Comparison of ENCODE assay signal across 10 cellular contexts in genomic region chr2:64404743-64405142, GRCh38. TPM values are rescaled to one million over a fixed set of nuclear protein-coding genes. Genes with fewer than 3 reads are reported as not detected.
DNase-seq lines count a peak whose midpoint lies in the region; ATAC-seq and TF ChIP-seq lines count a peak whose summit lies in the region.
"Had no signal": no experiment of that assay in that cellular context is flagged by ENCODE, and none has a peak within 500 bp of the region (broad histone marks: within the 10 kb centered on the region; RNA-seq: fewer than 3 reads in every experiment).

No MANE protein-coding gene starts in this region.

- intact Hi-C loops in Right ventricle myocardium inferior (cut with DNase I), result loop anchor here (1.0 to 5.0 kb wide), 2 partner anchors 50 to 72 kb away; partner anchors contain the start of gene LGALSL
- intact Hi-C loops in cardiac septum (cut with DNase I), result loop anchor here (1.0 to 2.0 kb wide), 2 partner anchors 49 to 76 kb away; no protein-coding TSS in a partner anchor
- intact Hi-C loops in aorta (cut with DNase I), result loop anchor here (2.0 to 5.0 kb wide), 3 partner anchors 42 to 53 kb away; no protein-coding TSS in a partner anchor

- H3K36me3 ChIP-seq in aorta (ENCODE audit: control insufficient read depth in 1 of 2, insufficient read depth in 2 of 2, low read length in 1 of 2), result no peaks in the 10 kb centered on the region

- no peaks in the 10 kb centered on the region for H3K27me3 ChIP-seq in aorta (ENCODE audit: control insufficient read depth in 1 of 2, insufficient read depth in 2 of 2, low read length in 1 of 2)

- H3K4me3 ChIP-seq in fibroblast of the aortic adventitia (ENCODE audit: low read depth, low read length), result no peak overlapping the region
- H3K4me3 ChIP-seq in aorta (ENCODE audit: low read length in 2 of 2), result no peak overlapping the region

- peaks cover 0 to 6% of the 10 kb centered on the region in 2 donors for H3K4me1 ChIP-seq in aorta (ENCODE audit: control insufficient read depth in 1 of 2, insufficient read depth in 2 of 2, low read length in 2 of 2)

- no peaks in the 10 kb centered on the region for H3K9me3 ChIP-seq in aorta (ENCODE audit: control insufficient read depth, low read length)

- 35 to 41% methylated on average over 9 of the region's 9 CpGs for WGBS in aorta, 2 donors

- ATAC-seq in Right ventricle myocardium inferior, result peak; percentile 18
- peak; percentile 58 for ATAC-seq in aorta (ENCODE audit: low FRiP score)
- no peak for ATAC-seq in GM21529 (IDR thresholded peaks at IDR 0.05; ENCODE audit: unreplicated experiment)
- ATAC-seq in GM18498 (IDR thresholded peaks at IDR 0.05; ENCODE audit: unreplicated experiment), result no peak

- no peak for TF ChIP-seq CTCF in fibroblast of the aortic adventitia (IDR thresholded peaks at IDR 0.05; ENCODE audit: insufficient read depth, low read length)

- DNase-seq in Right ventricle myocardium inferior (ENCODE audit: missing footprints) (no peak), cardiac septum (ENCODE audit: low spot score) (no peak), fibroblast of the aortic adventitia (ENCODE audit: low read depth) (peak; percentile 42), myocyte (ENCODE audit: low read depth) (peak; percentile 13), aorta (peak in 1 of 2 donors; percentile 58)
- no peak for DNase-seq in stimulated activated CD4-positive, alpha-beta T cell treated with anti-CD3 and anti-CD28 coated beads, Interleukin-1b, Interleukin-23, amount 100 ng/mL, for 48 hours
- DNase-seq: NCI-H2171, T1000 had no signal

- H3K27ac ChIP-seq in aorta (ENCODE audit: low read depth in 1 of 2, low read length in 2 of 2), result peak overlapping the region; percentile 46 to 85

RNA-seq across cellular contexts. Expression of gene LGALSL, which starts 49.2 kb away (rescaled TPM):
- total RNA-seq in Right ventricle myocardium inferior (6.6 TPM), cardiac septum (13.1 TPM), fibroblast of the aortic adventitia (ENCODE audit: low replicate concordance) (5.0 and 11.0 TPM in 2 replicates), myocyte (0.57 and 2.0 TPM in 2 replicates), aorta (10 to 100 TPM; 18.5 to 26.8 TPM)
- 3.5 TPM for polyA plus RNA-seq in myocyte (2012)
- 10 to 100 TPM; 19.1 to 19.8 TPM for polyA plus RNA-seq in aorta

Comparison
In these comparisons a context has a peak if more than half of its experiments do, and no peak if none do; other contexts are left out.
1. ATAC-seq: peak in Right ventricle myocardium inferior (single experiment) and aorta (single experiment); none in GM21529 (single experiment) and GM18498 (single experiment).
2. DNase-seq: peak in fibroblast of the aortic adventitia (single experiment) and myocyte (single experiment); none in Right ventricle myocardium inferior (single experiment), cardiac septum (single experiment) and stimulated activated CD4-positive, alpha-beta T cell treated with anti-CD3 and anti-CD28 coated beads, Interleukin-1b, Interleukin-23, amount 100 ng/mL, for 48 hours (single experiment).